10 cellular contexts compared by ENCODE assay signal in genomic region chr7:112453505-112454171, GRCh38. TPM values are rescaled to one million over a fixed set of nuclear protein-coding genes. Genes with fewer than 3 reads are reported as not detected.
DNase-seq lines count a peak whose midpoint lies in the region; TF ChIP-seq lines count a peak whose summit lies in the region.
"Had no signal": no experiment of that assay in that cellular context is flagged by ENCODE, and none has a peak within 500 bp of the region (broad histone marks: within the 10 kb centered on the region; RNA-seq: fewer than 3 reads in every experiment).

No MANE protein-coding gene starts in this region.

- CTCF ChIA-PET in CD8-positive, alpha-beta memory T cell (lab: Charles Lee), result no interaction called here

- H3K36me3 Mint-ChIP-seq in neural progenitor cell, result peaks cover 7% of the 10 kb centered on the region
- H3K36me3 Mint-ChIP-seq in CD8-positive, alpha-beta memory T cell, result peaks cover 2 to 40% (median 3%) of the 10 kb centered on the region in 3 donors

- H3K4me1 ChIP-seq in BLaER1 treated with 17β-estradiol and CSF1 and Interleukin-3, amounts not matched to agents 10 nM and 100 nM, result peaks cover 23 to 40% (median 30%) of the 10 kb centered on the region in 10 experiments
- H3K4me1 ChIP-seq in neural progenitor cell (peaks cover 17% of the 10 kb centered on the region), SJCRH30 (peaks cover 8% of the 10 kb centered on the region)
- peaks cover 24% of the 10 kb centered on the region for H3K4me1 ChIP-seq in CD8-positive, alpha-beta memory T cell (ENCODE audit: insufficient read depth, low read length)

- no peak overlapping the region for H3K27ac Mint-ChIP-seq in neural progenitor cell
- peak overlapping the region in 1 of 8 donors; percentile 35 for H3K27ac Mint-ChIP-seq in CD8-positive, alpha-beta memory T cell
- H3K27ac Mint-ChIP-seq: stimulated activated memory B cell treated with anti-CD40 and anti-IgM and Interleukin-4, amounts not matched to agents 10 μg/mL and 1 μg/mL and 100 μg/mL, for 72 hours had no signal

- H3K4me3 Mint-ChIP-seq in neural progenitor cell, result peak overlapping the region; percentile 1
- peak overlapping the region in 1 of 7 donors; percentile 56 for H3K4me3 Mint-ChIP-seq in CD8-positive, alpha-beta memory T cell
- H3K4me3 Mint-ChIP-seq: stimulated activated memory B cell treated with anti-CD40 and anti-IgM and Interleukin-4, amounts not matched to agents 10 μg/mL and 1 μg/mL and 100 μg/mL, for 72 hours had no signal

- peak overlapping the region; percentile 39 to 97 (median 91); a peak in 20 of 22 replicates for H3K4me2 ChIP-seq in BLaER1 treated with 17β-estradiol and CSF1 and Interleukin-3, amounts not matched to agents 10 nM and 100 nM
- H3K4me2 ChIP-seq in neural progenitor cell, result peak overlapping the region; percentile 96

- peak; percentile 8 for DNase-seq in NCI-H69 (lab: John Stamatoyannopoulos, UW)
- no peak for DNase-seq in dorsolateral prefrontal cortex
- DNase-seq in neural progenitor cell (ENCODE audit: low spot score), result no peak
- no peak for DNase-seq in CD8-positive, alpha-beta memory T cell
- no peak for DNase-seq in SJCRH30
- DNase-seq in GM20000 (ENCODE audit: low spot score), result no peak
- no peak for DNase-seq in C1 segment of cervical spinal cord (lab: John Stamatoyannopoulos, UW)
- DNase-seq: left lung had no signal

- H3K4me1 Mint-ChIP-seq in neural progenitor cell, result peaks cover 31% of the 10 kb centered on the region
- H3K4me1 Mint-ChIP-seq in CD8-positive, alpha-beta memory T cell, result peaks cover 34 to 57% (median 48%) of the 10 kb centered on the region in 3 donors

- H3K4me3 ChIP-seq in BLaER1 treated with 17β-estradiol and CSF1 and Interleukin-3, amounts not matched to agents 10 nM and 100 nM, result peak overlapping the region in 2 of 10 experiments; percentile 32 to 92; a peak in 3 of 20 replicates
- peak overlapping the region in 41 of 59 donors; percentile 1 to 100 (median 97) for H3K4me3 ChIP-seq in dorsolateral prefrontal cortex
- H3K4me3 ChIP-seq in neural progenitor cell, result peak overlapping the region; percentile 91
- no peak overlapping the region for H3K4me3 ChIP-seq in CD8-positive, alpha-beta memory T cell (ENCODE audit: low read length)
- H3K4me3 ChIP-seq in SJCRH30, result no peak overlapping the region

- H3K27me3 Mint-ChIP-seq in neural progenitor cell (ENCODE audit: insufficient read depth, low read depth), result peaks cover 4% of the 10 kb centered on the region
- H3K27me3 Mint-ChIP-seq in CD8-positive, alpha-beta memory T cell, result peaks cover 0 to 5% of the 10 kb centered on the region in 2 donors
- H3K27me3 Mint-ChIP-seq: stimulated activated memory B cell treated with anti-CD40 and anti-IgM and Interleukin-4, amounts not matched to agents 10 μg/mL and 1 μg/mL and 100 μg/mL, for 72 hours had no signal

- H3K27me3 ChIP-seq in BLaER1 treated with 17β-estradiol and CSF1 and Interleukin-3, amounts not matched to agents 10 nM and 100 nM, result no peaks in the 10 kb centered on the region
- H3K27me3 ChIP-seq in dorsolateral prefrontal cortex (no peaks in the 10 kb centered on the region), neural progenitor cell (no peaks in the 10 kb centered on the region), SJCRH30 (no peaks in the 10 kb centered on the region)
- H3K27me3 ChIP-seq in CD8-positive, alpha-beta memory T cell (ENCODE audit: insufficient read depth, low read length, poor library complexity, severe bottlenecking), result no peaks in the 10 kb centered on the region
- H3K27me3 ChIP-seq: left lung had no signal

- H3K27ac ChIP-seq in BLaER1 treated with 17β-estradiol and CSF1 and Interleukin-3, amounts not matched to agents 10 nM and 100 nM, result peak overlapping the region in 3 of 11 experiments; percentile 8 to 93 (median 83); a peak in 5 of 22 replicates
- H3K27ac ChIP-seq in dorsolateral prefrontal cortex (peak overlapping the region in 44 of 59 donors; percentile 1 to 99 (median 87)), neural progenitor cell (no peak overlapping the region), SJCRH30 (no peak overlapping the region)
- H3K27ac ChIP-seq in CD8-positive, alpha-beta memory T cell (ENCODE audit: low read depth, low read length), result no peak overlapping the region

- H3K9me3 Mint-ChIP-seq in neural progenitor cell, result no peaks in the 10 kb centered on the region
- no peaks in the 10 kb centered on the region for H3K9me3 Mint-ChIP-seq in CD8-positive, alpha-beta memory T cell
- H3K9me3 Mint-ChIP-seq: stimulated activated memory B cell treated with anti-CD40 and anti-IgM and Interleukin-4, amounts not matched to agents 10 μg/mL and 1 μg/mL and 100 μg/mL, for 72 hours had no signal

- peak overlapping the region in 6 of 11 experiments; percentile 23 to 96 (median 68); a peak in 9 of 22 replicates for H3K9ac ChIP-seq in BLaER1 treated with 17β-estradiol and CSF1 and Interleukin-3, amounts not matched to agents 10 nM and 100 nM
- H3K9ac ChIP-seq in neural progenitor cell, result no peak overlapping the region

- H3K36me3 ChIP-seq in BLaER1 treated with 17β-estradiol and CSF1 and Interleukin-3, amounts not matched to agents 10 nM and 100 nM, result peaks cover 34 to 56% (median 44%) of the 10 kb centered on the region in 11 experiments
- H3K36me3 ChIP-seq in neural progenitor cell (peaks cover 28% of the 10 kb centered on the region), SJCRH30 (peaks cover 35% of the 10 kb centered on the region)
- peaks cover 16% of the 10 kb centered on the region for H3K36me3 ChIP-seq in CD8-positive, alpha-beta memory T cell (ENCODE audit: insufficient read depth, low read length)

- H3K79me2 ChIP-seq in neural progenitor cell (ENCODE audit: low read depth), result peaks cover 64% of the 10 kb centered on the region

- intact Hi-C loops in dorsolateral prefrontal cortex (cut with DNase I), result loop anchor here in 1 of 2 donors (5.0 kb wide), 1 partner anchor 701 kb away; no protein-coding TSS in a partner anchor

- peaks cover 12% of the 10 kb centered on the region for H3F3A ChIP-seq in neural progenitor cell (ENCODE audit: low read depth)

- TF ChIP-seq CTCF in dorsolateral prefrontal cortex (IDR thresholded peaks at IDR 0.05 in 54 of 56, conservative IDR thresholded peaks at IDR 0.05 in 2 of 56; ENCODE audit: low read depth in 1 of 56, partially characterized antibody in 56 of 56), result no peak
- TF ChIP-seq CTCF in neural progenitor cell (IDR thresholded peaks at IDR 0.05), result no peak
- no peak for TF ChIP-seq CTCF in GM20000 (IDR thresholded peaks at IDR 0.05; ENCODE audit: extremely low read depth, missing control alignments)

- H3K9me3 ChIP-seq in BLaER1 treated with 17β-estradiol and CSF1 and Interleukin-3, amounts not matched to agents 10 nM and 100 nM (replicated peaks in 1 of 11), result no peaks in the 10 kb centered on the region
- H3K9me3 ChIP-seq in neural progenitor cell (ENCODE audit: low read depth), result no peaks in the 10 kb centered on the region
- no peaks in the 10 kb centered on the region for H3K9me3 ChIP-seq in CD8-positive, alpha-beta memory T cell (ENCODE audit: low read length)
- H3K9me3 ChIP-seq in SJCRH30 (replicated peaks), result no peaks in the 10 kb centered on the region
- H3K9me3 ChIP-seq: left lung had no signal

- H2AFZ ChIP-seq in neural progenitor cell (replicated peaks), result no peak overlapping the region

- POLR2A ChIA-PET in CD8-positive, alpha-beta memory T cell (lab: Charles Lee), result no interaction called here

- peaks cover 30 to 82% (median 65%) of the 10 kb centered on the region in 11 experiments; a peak in 20 of 22 replicates for H4K20me1 ChIP-seq in BLaER1 treated with 17β-estradiol and CSF1 and Interleukin-3, amounts not matched to agents 10 nM and 100 nM
- peaks cover 20% of the 10 kb centered on the region for H4K20me1 ChIP-seq in neural progenitor cell (ENCODE audit: low read depth)

RNA-seq across cellular contexts. Expression of gene IFRD1, which starts 3.4 kb away (rescaled TPM):
- 100 to 1,000 TPM in 4 of 120 experiments, 10 to 100 TPM in 116; 39.0 to 110 (median 58.1) TPM for total RNA-seq in dorsolateral prefrontal cortex
- 82.2 and 110 TPM in 2 replicates for total RNA-seq in neural progenitor cell (ENCODE audit: low replicate concordance)
- total RNA-seq in CD8-positive, alpha-beta memory T cell, result 10 to 100 TPM; 56.6 to 58.8 TPM
- polyA plus RNA-seq in CD8-positive, alpha-beta memory T cell, result 37.9 TPM
- 45.0 and 55.9 TPM in 2 replicates for total RNA-seq in SJCRH30 (2014; rRNA removed; shearing (Covaris generic))

RNA-seq across cellular contexts. Expression of gene LSMEM1, which starts 27.2 kb away (rescaled TPM):
- 10 to 100 TPM in 9 of 120 experiments, 1 to 10 TPM in 111; 1.6 to 18.2 (median 5.1) TPM for total RNA-seq in dorsolateral prefrontal cortex
- 0.40 and 0.45 TPM in 2 replicates for total RNA-seq in neural progenitor cell (ENCODE audit: low replicate concordance)
- total RNA-seq in CD8-positive, alpha-beta memory T cell, result 1 to 10 TPM in 1 of 2 experiments, under 1 TPM in 1; 1.00 to 1.5 TPM
- polyA plus RNA-seq in CD8-positive, alpha-beta memory T cell, result 0.17 TPM
- total RNA-seq in SJCRH30 (2014; rRNA removed; shearing (Covaris generic)), result 0.30 and 0.51 TPM in 2 replicates

Comparison
In these comparisons a context has a peak if more than half of its experiments do, and no peak if none do; other contexts are left out.
1. H3K27ac ChIP-seq: peak in dorsolateral prefrontal cortex (44 of 59); none in neural progenitor cell (single experiment), CD8-positive, alpha-beta memory T cell (single experiment) and SJCRH30 (single experiment).
2. H3K4me3 ChIP-seq: peak in dorsolateral prefrontal cortex (41 of 59) and neural progenitor cell (single experiment); none in CD8-positive, alpha-beta memory T cell (single experiment) and SJCRH30 (single experiment).